In genomic region chr19:38878575-38879399, GRCh38 we compare ENCODE assay signal across 9 cellular contexts. TPM values are rescaled to one million over a fixed set of nuclear protein-coding genes. Genes with fewer than 3 reads are reported as not detected.
DNase-seq lines count a peak whose midpoint lies in the region; ATAC-seq and TF ChIP-seq lines count a peak whose summit lies in the region.
"Had no signal": no experiment of that assay in that cellular context is flagged by ENCODE, and none has a peak within 500 bp of the region (broad histone marks: within the 10 kb centered on the region; RNA-seq: fewer than 3 reads in every experiment).

No MANE protein-coding gene starts in this region.

- peak; percentile 30 for DNase-seq in activated naive CD4-positive, alpha-beta T cell treated with anti-CD3 and anti-CD28 coated beads, Interleukin-2, amount 10 ng/mL, durations not matched to agents 7 days and 5 days
- DNase-seq in activated naive CD4-positive, alpha-beta T cell treated with Interleukin-2 at 50 U/mL for 16 hours, result no peak
- no peak for DNase-seq in activated CD8-positive, alpha-beta T cell treated with anti-CD3 and anti-CD28 coated beads, Interleukin-2, amount 10 ng/mL, durations not matched to agents 7 days and 5 days
- DNase-seq in left lung, result peak in 1 of 2 donors; percentile 68
- no peak for DNase-seq in transverse colon
- DNase-seq in inferior parietal cortex (ENCODE audit: extremely low spot score), result no peak
- no peak for DNase-seq in hypothalamus (lab: John Stamatoyannopoulos, UW)
- no peak for DNase-seq in prostate gland (ENCODE audit: low spot score)

- H3K27ac ChIP-seq in left lung (peak overlapping the region; percentile 69 to 86), transverse colon (peak overlapping the region; percentile 56 to 79 (median 68)), prostate gland (peak overlapping the region in 1 of 2 donors; percentile 6)

- in situ Hi-C loops in transverse colon (cut with MboI; ENCODE audit: low pct_ligation_motif_present in 1 of 4, low pct_unique_long_range_greater_than_20kb in 1 of 4, low sequenced_read_pairs in 3 of 4), result no loop called here

- H3K4me1 ChIP-seq in left lung (peaks cover 8 to 25% of the 10 kb centered on the region in 2 donors), transverse colon (peaks cover 5 to 20% (median 11%) of the 10 kb centered on the region in 4 donors), prostate gland (replicated peaks) (no peaks in the 10 kb centered on the region)

- no peaks in the 10 kb centered on the region for H3K27me3 Mint-ChIP-seq in activated naive CD4-positive, alpha-beta T cell treated with anti-CD3 and anti-CD28 coated beads, Interleukin-2, amount 10 ng/mL, durations not matched to agents 7 days and 5 days
- no peaks in the 10 kb centered on the region for H3K27me3 Mint-ChIP-seq in activated CD8-positive, alpha-beta T cell treated with anti-CD3 and anti-CD28 coated beads, Interleukin-2, amount 10 ng/mL, durations not matched to agents 7 days and 5 days (ENCODE audit: low read depth)

- CTCF ChIA-PET in activated naive CD4-positive, alpha-beta T cell treated with anti-CD3 and anti-CD28 coated beads, Interleukin-2, amount 10 ng/mL, durations not matched to agents 7 days and 5 days (lab: Charles Lee), result interaction anchor here (1.2 to 4.3 kb wide), 4 partner anchors 9 to 52 kb away, joined by 4 to 34 read pairs (median 6); partner anchors contain the start of genes MRPS12 and SARS2
- CTCF ChIA-PET in activated CD8-positive, alpha-beta T cell treated with anti-CD3 and anti-CD28 coated beads, Interleukin-2, amount 10 ng/mL, durations not matched to agents 7 days and 5 days (lab: Charles Lee), result interaction anchor here (0.6 to 5.6 kb wide), 13 partner anchors 9 to 355 kb away, joined by 3 to 56 read pairs (median 4); partner anchors contain the start of genes MRPS12, NFKBIB and SARS2

- H3K36me3 ChIP-seq in left lung (peaks cover 0 to 47% of the 10 kb centered on the region in 2 donors), transverse colon (peaks cover 0 to 6% (median 0%) of the 10 kb centered on the region in 4 donors), prostate gland (no peaks in the 10 kb centered on the region)

- no peaks in the 10 kb centered on the region for H3K9me3 Mint-ChIP-seq in activated naive CD4-positive, alpha-beta T cell treated with anti-CD3 and anti-CD28 coated beads, Interleukin-2, amount 10 ng/mL, durations not matched to agents 7 days and 5 days
- H3K9me3 Mint-ChIP-seq in activated CD8-positive, alpha-beta T cell treated with anti-CD3 and anti-CD28 coated beads, Interleukin-2, amount 10 ng/mL, durations not matched to agents 7 days and 5 days (ENCODE audit: insufficient read depth), result no peaks in the 10 kb centered on the region

- TF ChIP-seq EP300 in transverse colon (IDR thresholded peaks at IDR 0.05; ENCODE audit: low read depth), result no peak

- peaks cover 46% of the 10 kb centered on the region for H3K4me1 Mint-ChIP-seq in activated naive CD4-positive, alpha-beta T cell treated with anti-CD3 and anti-CD28 coated beads, Interleukin-2, amount 10 ng/mL, durations not matched to agents 7 days and 5 days
- H3K4me1 Mint-ChIP-seq in activated CD8-positive, alpha-beta T cell treated with anti-CD3 and anti-CD28 coated beads, Interleukin-2, amount 10 ng/mL, durations not matched to agents 7 days and 5 days (ENCODE audit: low read depth), result peaks cover 33% of the 10 kb centered on the region

- WGBS in transverse colon (ENCODE audit: low coverage in 1 of 2), 2 donors, result 60 to 70% methylated on average over 1 to 14 of the region's 16 CpGs
- WGBS in prostate gland, result 82% methylated on average over 16 of the region's 16 CpGs

- H3K36me3 Mint-ChIP-seq in activated naive CD4-positive, alpha-beta T cell treated with anti-CD3 and anti-CD28 coated beads, Interleukin-2, amount 10 ng/mL, durations not matched to agents 7 days and 5 days, result peaks cover 20% of the 10 kb centered on the region
- H3K36me3 Mint-ChIP-seq in activated CD8-positive, alpha-beta T cell treated with anti-CD3 and anti-CD28 coated beads, Interleukin-2, amount 10 ng/mL, durations not matched to agents 7 days and 5 days (ENCODE audit: low read depth), result peaks cover 21% of the 10 kb centered on the region

- intact Hi-C loops in left lung (cut with DNase I) (no loop called here), transverse colon (cut with DNase I; ENCODE audit: low total_unique reads) (no loop called here), prostate gland (cut with DNase I) (no loop called here)

- no peak for TF ChIP-seq CTCF in left lung (IDR thresholded peaks at IDR 0.05)
- no peak for TF ChIP-seq CTCF in transverse colon (IDR thresholded peaks at IDR 0.05)
- no peak for TF ChIP-seq CTCF in prostate gland (IDR thresholded peaks at IDR 0.05)

- no peak overlapping the region for H3K4me3 ChIP-seq in left lung
- H3K4me3 ChIP-seq in transverse colon, result peak overlapping the region in 1 of 4 donors; percentile 8
- no peak overlapping the region for H3K4me3 ChIP-seq in prostate gland

- TF ChIP-seq POLR2A in transverse colon (IDR thresholded peaks at IDR 0.05) (no peak), prostate gland (IDR thresholded peaks at IDR 0.05) (no peak)

- peak; percentile 25 for ATAC-seq in activated CD8-positive, alpha-beta T cell treated with anti-CD3 and anti-CD28 coated beads, Interleukin-2, amount 10 ng/mL, durations not matched to agents 7 days and 5 days
- ATAC-seq in left lung, result no peak

- H3K9me3 ChIP-seq in left lung (no peaks in the 10 kb centered on the region), transverse colon (no peaks in the 10 kb centered on the region), prostate gland (no peaks in the 10 kb centered on the region)

- POLR2A ChIA-PET in activated CD8-positive, alpha-beta T cell treated with anti-CD3 and anti-CD28 coated beads, Interleukin-2, amount 10 ng/mL, durations not matched to agents 7 days and 5 days (lab: Charles Lee), result interaction anchor here (0.7 to 2.8 kb wide), 18 partner anchors 9 to 485 kb away, joined by 3 to 25 read pairs (median 6); partner anchors contain the start of genes ECH1, HNRNPL, MRPS12 and NFKBIB

- H3K27me3 ChIP-seq in left lung (no peaks in the 10 kb centered on the region), transverse colon (no peaks in the 10 kb centered on the region), prostate gland (replicated peaks; ENCODE audit: insufficient read depth) (no peaks in the 10 kb centered on the region)

- peak overlapping the region; percentile 98 for H3K27ac Mint-ChIP-seq in activated naive CD4-positive, alpha-beta T cell treated with anti-CD3 and anti-CD28 coated beads, Interleukin-2, amount 10 ng/mL, durations not matched to agents 7 days and 5 days
- H3K27ac Mint-ChIP-seq in activated CD8-positive, alpha-beta T cell treated with anti-CD3 and anti-CD28 coated beads, Interleukin-2, amount 10 ng/mL, durations not matched to agents 7 days and 5 days, result peak overlapping the region; percentile 98

- H3K4me3 Mint-ChIP-seq in activated naive CD4-positive, alpha-beta T cell treated with anti-CD3 and anti-CD28 coated beads, Interleukin-2, amount 10 ng/mL, durations not matched to agents 7 days and 5 days, result peak overlapping the region; percentile 92
- H3K4me3 Mint-ChIP-seq in activated CD8-positive, alpha-beta T cell treated with anti-CD3 and anti-CD28 coated beads, Interleukin-2, amount 10 ng/mL, durations not matched to agents 7 days and 5 days, result peak overlapping the region; percentile 95

RNA-seq across cellular contexts. Expression of gene RINL, which starts 0.7 kb away (rescaled TPM):
- total RNA-seq in activated CD8-positive, alpha-beta T cell treated with anti-CD3 and anti-CD28 coated beads, Interleukin-2, amount 10 ng/mL, durations not matched to agents 7 days and 5 days, result 10 to 100 TPM; 58.9 to 63.5 TPM
- 10 to 100 TPM in 1 of 2 donors, 1 to 10 TPM in 1; 8.6 to 10.8 TPM for total RNA-seq in left lung
- 1 to 10 TPM; 1.8 to 7.0 (median 3.6) TPM for total RNA-seq in transverse colon
- total RNA-seq in prostate gland, result 10 to 100 TPM in 1 of 2 donors, 1 to 10 TPM in 1; 3.1 to 10.2 TPM

RNA-seq across cellular contexts. Expression of gene SIRT2, which starts 20.6 kb away (rescaled TPM):
- 10 to 100 TPM; 36.4 to 40.3 TPM for total RNA-seq in activated CD8-positive, alpha-beta T cell treated with anti-CD3 and anti-CD28 coated beads, Interleukin-2, amount 10 ng/mL, durations not matched to agents 7 days and 5 days
- total RNA-seq in left lung (10 to 100 TPM; 52.1 to 53.9 TPM), transverse colon (100 to 1,000 TPM in 1 of 4 donors, 10 to 100 TPM in 3; 56.3 to 128 (median 64.2) TPM), prostate gland (10 to 100 TPM; 55.8 to 89.0 TPM)

RNA-seq across cellular contexts. Expression of gene NFKBIB, which starts 21.0 kb away (rescaled TPM):
- total RNA-seq in activated CD8-positive, alpha-beta T cell treated with anti-CD3 and anti-CD28 coated beads, Interleukin-2, amount 10 ng/mL, durations not matched to agents 7 days and 5 days, result 10 to 100 TPM; 31.9 to 36.6 TPM
- total RNA-seq in left lung (10 to 100 TPM; 19.7 to 34.2 TPM), transverse colon (10 to 100 TPM in 3 of 4 donors, 1 to 10 TPM in 1; 6.2 to 53.9 (median 29.4) TPM), prostate gland (10 to 100 TPM; 29.8 to 50.6 TPM)

RNA-seq across cellular contexts. Expression of gene HNRNPL, which starts 29.0 kb away (rescaled TPM):
- 100 to 1,000 TPM; 509 to 553 TPM for total RNA-seq in activated CD8-positive, alpha-beta T cell treated with anti-CD3 and anti-CD28 coated beads, Interleukin-2, amount 10 ng/mL, durations not matched to agents 7 days and 5 days
- total RNA-seq in left lung (100 to 1,000 TPM; 252 to 321 TPM), transverse colon (100 to 1,000 TPM; 139 to 200 (median 174) TPM), prostate gland (100 to 1,000 TPM; 210 to 231 TPM)

RNA-seq across cellular contexts. Expression of gene CCER2, which starts 33.2 kb away (rescaled TPM):
- total RNA-seq in activated CD8-positive, alpha-beta T cell treated with anti-CD3 and anti-CD28 coated beads, Interleukin-2, amount 10 ng/mL, durations not matched to agents 7 days and 5 days, result 1 to 10 TPM in 1 of 2 experiments, under 1 TPM in 1; 0.79 to 1.1 TPM
- total RNA-seq in left lung (not detected), transverse colon (not detected), prostate gland (1 to 10 TPM in 1 of 2 donors, not detected in 1; 3.0 TPM)
- total RNA-seq: glomerular endothelial cell had no signal

Comparison
In these comparisons a context has a peak if more than half of its experiments do, and no peak if none do; other contexts are left out.
1. RNA of gene RINL, which starts 0.7 kb away (total RNA-seq): 58.9 to 63.5 TPM in activated CD8-positive, alpha-beta T cell treated with anti-CD3 and anti-CD28 coated beads, Interleukin-2, amount 10 ng/mL, durations not matched to agents 7 days and 5 days; 8.6 to 10.8 TPM in left lung, 3.1 to 10.2 TPM in prostate gland and 1.8 to 7.0 TPM in transverse colon; every median in the first group is over 4 times any median in the second.